27 cellular contexts compared by ENCODE assay signal in the genomic region with DNA sequence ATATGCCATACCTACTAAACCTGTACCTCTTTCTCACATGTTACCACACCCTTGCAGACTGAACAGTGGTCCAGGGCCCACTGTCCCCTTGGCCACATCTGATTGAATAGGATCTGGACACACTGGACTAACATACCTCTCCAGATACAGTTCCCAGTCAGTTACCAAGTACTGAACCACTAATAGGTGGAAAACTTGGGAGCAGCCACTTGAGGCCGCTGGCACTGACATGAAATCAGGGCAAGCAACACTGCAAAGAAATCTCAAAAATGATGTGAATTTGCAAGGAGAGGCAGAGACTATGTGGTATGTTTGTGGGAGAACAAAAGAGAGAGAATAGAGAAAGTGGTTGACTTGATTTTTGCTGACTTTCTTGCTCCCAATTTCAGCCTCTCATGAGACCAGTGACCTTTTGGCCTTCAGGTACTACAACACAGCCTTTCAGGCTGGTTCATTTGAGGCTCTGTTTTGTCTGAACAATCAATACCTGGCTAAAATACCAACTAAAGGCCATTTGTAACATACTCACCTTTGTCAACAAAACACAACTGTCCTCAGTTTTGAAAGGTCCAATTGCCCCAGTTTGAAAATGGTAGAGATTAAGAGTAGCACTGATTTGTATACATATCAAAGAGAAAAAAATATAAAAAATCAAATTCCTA. TPM values are rescaled to one million over a fixed set of nuclear protein-coding genes. Genes with fewer than 3 reads are reported as not detected.
"Had no signal": no experiment of that assay in that cellular context is flagged by ENCODE, and none has a peak within 500 bp of the region (broad histone marks: within the 10 kb centered on the region; RNA-seq: fewer than 3 reads in every experiment).

No MANE protein-coding gene starts in this region.

- H3K79me2 ChIP-seq: hepatocyte, parathyroid adenoma had no signal

- H3K4me2 ChIP-seq: hepatocyte, neural progenitor cell had no signal

- DNase-seq: heart right ventricle; islet precursor cell; left ventricle myocardium superior; lower lobe of right lung; mammary epithelial cell; mesendoderm; naive B cell; natural killer cell; nephron progenitor cell; occipital lobe; stimulated activated CD4-positive, alpha-beta T cell treated with anti-CD3 and anti-CD28 coated beads, Interleukin-12 subunit alpha, Interleukin-12 subunit beta, amount 100 ng/mL, for 4 hours; stimulated activated CD4-positive, alpha-beta T cell treated with anti-CD3 and anti-CD28 coated beads, Interleukin-15, amount 100 ng/mL, for 24 hours; stimulated activated CD4-positive, alpha-beta T cell treated with anti-CD3 and anti-CD28 coated beads, Interleukin-2, amount 100 ng/mL, for 24 hours; stimulated activated CD4-positive, alpha-beta T cell treated with anti-CD3 and anti-CD28 coated beads, Interleukin-4, amount 100 ng/mL, for 24 hours; stimulated activated naive CD4-positive, alpha-beta T cell had no signal

- H3K27me3 ChIP-seq: heart right ventricle, hepatocyte, neural progenitor cell, right atrium auricular region, suprapubic skin, tibial nerve, vagina had no signal

- H3K36me3 ChIP-seq: heart right ventricle, lower lobe of right lung, neural progenitor cell, neutrophil, right atrium auricular region, suprapubic skin, thoracic aorta, tibial nerve, vagina had no signal

- H2AFZ ChIP-seq: hepatocyte, neural progenitor cell, parathyroid adenoma had no signal

- H3K9ac ChIP-seq: neural progenitor cell, parathyroid adenoma had no signal

- H3K9me3 ChIP-seq: heart right ventricle, lower lobe of right lung, neutrophil, right atrium auricular region, suprapubic skin, thoracic aorta, tibial nerve, vagina had no signal

- H3K4me3 ChIP-seq: heart right ventricle, hepatocyte, lower lobe of right lung, neural progenitor cell, right atrium auricular region, skin epidermis, suprapubic skin, thoracic aorta, tibial nerve, vagina had no signal

- ATAC-seq: heart right ventricle; left ventricle myocardium superior; lower lobe of right lung; natural killer cell; sciatic nerve; stimulated activated effector memory CD8-positive, alpha-beta T cell treated with anti-CD3 and anti-CD28 coated beads, Interleukin-12 subunit alpha, Interleukin-12 subunit beta, amount 100 ng/mL, for 72 hours had no signal

- H3K4me1 ChIP-seq: heart right ventricle, lower lobe of right lung, neural progenitor cell, parathyroid adenoma, right atrium auricular region, suprapubic skin, tibial nerve, vagina had no signal

- H3K27ac ChIP-seq: heart right ventricle, hepatocyte, lower lobe of right lung, neural progenitor cell, neutrophil, parathyroid adenoma, right atrium auricular region, skin epidermis, suprapubic skin, thoracic aorta, tibial nerve, vagina had no signal

RNA-seq across cellular contexts. Expression of gene GRB14, which starts 7.8 kb away (rescaled TPM):
- total RNA-seq: natural killer cell had no signal
